Comparison of ENCODE assay signal across 8 cellular contexts in the genomic region with DNA sequence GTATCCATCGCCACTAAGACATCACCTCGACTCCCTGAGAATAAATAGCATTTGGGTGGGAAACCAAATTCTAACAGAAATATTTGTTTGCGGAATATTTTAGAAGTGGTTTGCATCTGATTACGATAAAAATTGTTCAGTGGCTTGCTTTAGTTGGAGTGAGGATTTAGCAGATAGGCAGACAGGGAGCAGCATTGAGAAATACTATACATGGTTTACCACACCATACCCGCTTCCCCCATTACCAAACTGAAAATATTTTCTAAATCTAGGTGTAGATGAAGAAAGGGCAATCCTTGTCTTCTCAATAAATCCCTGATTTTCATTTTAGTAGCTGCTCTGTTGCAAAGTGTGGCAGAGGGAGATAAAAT. TPM values are rescaled to one million over a fixed set of nuclear protein-coding genes. Genes with fewer than 3 reads are reported as not detected.
DNase-seq lines count a peak whose midpoint lies in the region; ATAC-seq and TF ChIP-seq lines count a peak whose summit lies in the region.

No MANE protein-coding gene starts in this region.

- peak overlapping the region in 4 of 5 donors; percentile 7 to 96 (median 58) for H3K27ac ChIP-seq in adrenal gland
- peak overlapping the region; percentile 96 for H3K27ac ChIP-seq in lower lobe of right lung
- peak overlapping the region; percentile 97 to 99 (median 98) for H3K27ac ChIP-seq in transverse colon

- peaks cover 73% of the 10 kb centered on the region for H3K27me3 Mint-ChIP-seq in activated T-cell treated with anti-CD3 and anti-CD28 coated beads, Interleukin-2, amount 50 U/mL, for 24 hours

- intact Hi-C loops in adrenal gland (cut with DNase I) (loop anchor here (10.0 kb wide), 2 partner anchors 90 to 100 kb away; partner anchors contain the start of gene SLC38A10 (in 1 of the 2)), lower lobe of right lung (cut with DNase I) (no loop called here), transverse colon (cut with DNase I; ENCODE audit: low total_unique reads) (loop anchor here (2.0 to 10.0 kb wide), 2 partner anchors 88 to 100 kb away; partner anchors contain the start of gene SLC38A10)

- peaks cover 33% of the 10 kb centered on the region for H3K4me1 Mint-ChIP-seq in activated T-cell treated with anti-CD3 and anti-CD28 coated beads, Interleukin-2, amount 50 U/mL, for 24 hours (ENCODE audit: low read depth)

- no peaks in the 10 kb centered on the region for H3K36me3 Mint-ChIP-seq in activated T-cell treated with anti-CD3 and anti-CD28 coated beads, Interleukin-2, amount 50 U/mL, for 24 hours (ENCODE audit: low read depth)

- H3K27me3 ChIP-seq in adrenal gland: no peaks in the 10 kb centered on the region
- no peaks in the 10 kb centered on the region for H3K27me3 ChIP-seq in lower lobe of right lung (ENCODE audit: low read depth)
- H3K27me3 ChIP-seq in transverse colon: peaks cover 13% of the 10 kb centered on the region

- no peak for ATAC-seq in lower lobe of right lung

- no peak for DNase-seq in activated T-cell treated with anti-CD3 and anti-CD28 coated beads, Interleukin-2, amount 50 U/mL, for 24 hours
- DNase-seq in activated T-cell treated with anti-CD3 and anti-CD28 coated beads for 4 hours: no peak
- no peak for DNase-seq in adrenal gland
- DNase-seq in lower lobe of right lung: no peak
- DNase-seq in transverse colon: no peak
- no peak for DNase-seq in DMS79 treated with DMSO at 0.1 percent for 48 hours (lab: John Stamatoyannopoulos, UW)
- DNase-seq in DMS79 (lab: John Stamatoyannopoulos, UW): no peak
- DNase-seq in activated CD8-positive, alpha-beta memory T cell treated with anti-CD3 and anti-CD28 coated beads, Interleukin-2, amount 50 U/mL, for 48 hours: no peak

- H3K36me3 ChIP-seq in adrenal gland (replicated peaks in 1 of 2) (no peaks in the 10 kb centered on the region), lower lobe of right lung (no peaks in the 10 kb centered on the region), transverse colon (no peaks in the 10 kb centered on the region)

- no peaks in the 10 kb centered on the region for H3K9me3 Mint-ChIP-seq in activated T-cell treated with anti-CD3 and anti-CD28 coated beads, Interleukin-2, amount 50 U/mL, for 24 hours

- 18 to 25% (median 23%) methylated on average over 5 of the region's 5 CpGs for WGBS in adrenal gland, 4 donors
- WGBS in transverse colon (ENCODE audit: low coverage in 1 of 2), 2 donors: 15 to 26% methylated on average over 5 of the region's 5 CpGs

- TF ChIP-seq POLR2A in adrenal gland (IDR thresholded peaks at IDR 0.05) (no peak), transverse colon (IDR thresholded peaks at IDR 0.05) (no peak)

- no peaks in the 10 kb centered on the region for H3K9me3 ChIP-seq in adrenal gland (replicated peaks in 1 of 3)
- H3K9me3 ChIP-seq in lower lobe of right lung: no peaks in the 10 kb centered on the region
- no peaks in the 10 kb centered on the region for H3K9me3 ChIP-seq in transverse colon

- in situ Hi-C loops in transverse colon (cut with MboI; ENCODE audit: low pct_ligation_motif_present in 1 of 4, low pct_unique_long_range_greater_than_20kb in 1 of 4, low sequenced_read_pairs in 3 of 4): loop anchor here in 2 of 4 donors (10.0 to 25.0 kb wide), 3 partner anchors 60 to 107 kb away; partner anchors contain the start of gene SLC38A10 (in 1 of the 2)

- H3K4me3 ChIP-seq in adrenal gland (peak overlapping the region in 2 of 4 donors; percentile 14 to 96), lower lobe of right lung (peak overlapping the region; percentile 74), transverse colon (peak overlapping the region in 2 of 4 donors; percentile 85 to 88)

- TF ChIP-seq EP300 in transverse colon (IDR thresholded peaks at IDR 0.05; ENCODE audit: low read depth): no peak

- H3K27ac Mint-ChIP-seq in activated T-cell treated with anti-CD3 and anti-CD28 coated beads, Interleukin-2, amount 50 U/mL, for 24 hours: no peak overlapping the region

- peak in 2 of 6 experiments; percentile 5 to 26 for TF ChIP-seq CTCF in adrenal gland (IDR thresholded peaks at IDR 0.05)
- no peak for TF ChIP-seq CTCF in lower lobe of right lung (IDR thresholded peaks at IDR 0.05)
- no peak for TF ChIP-seq CTCF in transverse colon (IDR thresholded peaks at IDR 0.05)

- peak overlapping the region; percentile 53 for H3K4me3 Mint-ChIP-seq in activated T-cell treated with anti-CD3 and anti-CD28 coated beads, Interleukin-2, amount 50 U/mL, for 24 hours

- H3K4me1 ChIP-seq in adrenal gland (replicated peaks in 1 of 2) (peaks cover 24 to 34% of the 10 kb centered on the region in 2 donors), lower lobe of right lung (peaks cover 51% of the 10 kb centered on the region), transverse colon (peaks cover 19 to 43% (median 34%) of the 10 kb centered on the region in 4 donors)

RNA-seq across cellular contexts. Expression of gene BAHCC1, which starts 0.9 kb away (rescaled TPM):
- total RNA-seq in adrenal gland (10 to 100 TPM; 13.0 to 35.3 (median 19.2) TPM), lower lobe of right lung (19.9 TPM), transverse colon (100 to 1,000 TPM in 1 of 4 donors, 10 to 100 TPM in 2, 1 to 10 TPM in 1; 8.7 to 133 (median 12.4) TPM)
- polyA plus RNA-seq in adrenal gland: 10 to 100 TPM in 2 of 3 donors, 1 to 10 TPM in 1; 2.1 to 68.0 (median 18.2) TPM
